ENCODE assay signal across 8 cellular contexts in genomic region chr11:75896843-75897419, GRCh38.
DNase-seq lines count a peak whose midpoint lies in the region; ATAC-seq and TF ChIP-seq lines count a peak whose summit lies in the region.

No MANE protein-coding gene starts in this region.

- H3K4me3 Mint-ChIP-seq in neural progenitor cell, result no peak overlapping the region

- BruUV-seq in IMR-90 (replicated peaks; lab: Mats Ljungman, UMichigan), result no TSS peak
- BruUV-seq in Panc1 (replicated peaks; lab: Mats Ljungman, UMichigan), result no TSS peak

- ATAC-seq in IMR-90 (ENCODE audit: low read depth), result peak; percentile 62
- peak; percentile 60; the same call in 1 of the 2 replicates for ATAC-seq in Panc1
- no peak for ATAC-seq in GM18870 (IDR thresholded peaks at IDR 0.05; ENCODE audit: unreplicated experiment)
- no peak for ATAC-seq in GM18517 (IDR thresholded peaks at IDR 0.05; ENCODE audit: unreplicated experiment)
- no peak for ATAC-seq in GM21515 (IDR thresholded peaks at IDR 0.05; ENCODE audit: unreplicated experiment)

- H2AK9ac ChIP-seq in IMR-90 (replicated peaks; ENCODE audit: low read depth, low read length, poor library complexity), result no peak overlapping the region

- in situ Hi-C loops in IMR-90 (cut with MboI; ENCODE audit: low sequenced_read_pairs), result loop anchor here (10.0 kb wide), 1 partner anchor 418 kb away; no protein-coding TSS in a partner anchor
- in situ Hi-C loops in Panc1 (cut with HindIII; ENCODE audit: low pct_unique_long_range_greater_than_20kb, low sequenced_read_pairs), result no loop called here

- WGBS in IMR-90 (ENCODE audit: extremely low coverage in 2 of 2, insufficient read length in 1 of 2), 2 experiments, result no CpG with 5 or more reads among the region's 4 CpGs

- H4K91ac ChIP-seq in IMR-90 (ENCODE audit: insufficient read depth, low read depth, low read length), result no peak overlapping the region

- H4K20me1 ChIP-seq in IMR-90 (ENCODE audit: insufficient read depth, low read length) (no peaks in the 10 kb centered on the region), neural progenitor cell (ENCODE audit: low read depth) (peaks cover 3% of the 10 kb centered on the region)

- H3K9ac ChIP-seq in IMR-90 (ENCODE audit: low read depth, low read length) (no peak overlapping the region), neural progenitor cell (no peak overlapping the region)

- H3K9me3 ChIP-seq in IMR-90 (ENCODE audit: control insufficient read depth, insufficient read depth, low read length) (no peaks in the 10 kb centered on the region), Panc1 (ENCODE audit: control insufficient read depth, insufficient read depth, low read depth, low read length) (no peaks in the 10 kb centered on the region), neural progenitor cell (ENCODE audit: low read depth) (no peaks in the 10 kb centered on the region)

- no peak overlapping the region for H2AFZ ChIP-seq in IMR-90 (replicated peaks; ENCODE audit: low read length, poor library complexity)
- no peak overlapping the region for H2AFZ ChIP-seq in neural progenitor cell (replicated peaks)

- peaks cover 11% of the 10 kb centered on the region for H3F3A ChIP-seq in neural progenitor cell (ENCODE audit: low read depth)

- H2AK5ac ChIP-seq in IMR-90 (ENCODE audit: low read depth, low read length), result no peak overlapping the region

- peaks cover 15% of the 10 kb centered on the region for H3K4me1 Mint-ChIP-seq in neural progenitor cell

- H3K79me2 ChIP-seq in neural progenitor cell (ENCODE audit: low read depth), result no peaks in the 10 kb centered on the region

- TF ChIP-seq RAD21 in IMR-90 (IDR thresholded peaks at IDR 0.05; ENCODE audit: low read length), result peak; percentile 85

- H2BK20ac ChIP-seq in IMR-90 (ENCODE audit: low read depth, low read length), result no peak overlapping the region

- dilution Hi-C loops in IMR-90 (cut with HindIII; ENCODE audit: low sequenced_read_pairs, unreplicated experiment), result no loop called here

- H4K5ac ChIP-seq in IMR-90 (ENCODE audit: low read depth, low read length), result no peak overlapping the region

- H3K4me2 ChIP-seq in IMR-90 (ENCODE audit: low read depth, low read length), result no peak overlapping the region
- H3K4me2 ChIP-seq in neural progenitor cell, result no peak overlapping the region

- H3K56ac ChIP-seq in IMR-90 (ENCODE audit: extremely low read depth, insufficient read depth, low read length), result no peak overlapping the region

- peaks cover 5% of the 10 kb centered on the region for H3K36me3 Mint-ChIP-seq in neural progenitor cell

- no peak overlapping the region for H2BK120ac ChIP-seq in IMR-90 (ENCODE audit: low read depth, low read length)

- no peak for TF ChIP-seq POLR2A in IMR-90 (IDR thresholded peaks at IDR 0.05; ENCODE audit: low read depth, low read length)

- H2BK5ac ChIP-seq in IMR-90 (ENCODE audit: low read depth, low read length, poor library complexity, severe bottlenecking), result no peak overlapping the region

- no peak overlapping the region for H3K4me3 ChIP-seq in IMR-90 (ENCODE audit: insufficient read depth, low read depth, low read length)
- H3K4me3 ChIP-seq in Panc1 (ENCODE audit: low read depth in 2 of 2, low read length in 2 of 2), result no peak overlapping the region
- H3K4me3 ChIP-seq in epithelial cell of esophagus (ENCODE audit: low read length), result no peak overlapping the region
- no peak overlapping the region for H3K4me3 ChIP-seq in neural progenitor cell

- CTCF ChIA-PET in IMR-90 (lab: Yijun Ruan, JAX) (interaction anchor here (0.9 to 3.8 kb wide), 4 partner anchors 12 to 418 kb away, joined by 3 to 23 read pairs (median 4); no protein-coding TSS in a partner anchor), Panc1 (lab: Charles Lee) (interaction anchor here (0.6 to 3.0 kb wide), 4 partner anchors 249 to 422 kb away, joined by 8 to 20 read pairs (median 12); no protein-coding TSS in a partner anchor)

- H3K9me3 Mint-ChIP-seq in neural progenitor cell, result no peaks in the 10 kb centered on the region

- no peak overlapping the region for H2BK15ac ChIP-seq in IMR-90 (ENCODE audit: low read depth, low read length)

- POLR2A ChIA-PET in IMR-90 (lab: Charles Lee; ENCODE audit: unreplicated experiment) (no interaction called here), Panc1 (lab: Charles Lee) (interaction anchor here (0.6 kb wide), 1 partner anchor 428 kb away, joined by 3 read pairs; no protein-coding TSS in a partner anchor)

- H3K36me3 ChIP-seq in IMR-90 (ENCODE audit: control insufficient read depth, insufficient read depth, low read length), result peaks cover 2% of the 10 kb centered on the region; the same call in 1 of the 2 replicates
- 0 out of 2 replicates have a peak, but pooled peaks cover 3% of the 10 kb centered on the region for H3K36me3 ChIP-seq in Panc1 (ENCODE audit: control insufficient read depth, insufficient read depth, low read length)
- H3K36me3 ChIP-seq in neural progenitor cell, result no peaks in the 10 kb centered on the region

- peaks cover 0 to 4% of the 10 kb centered on the region in 2 experiments; a peak in 1 of 4 replicates for H3K79me1 ChIP-seq in IMR-90 (ENCODE audit: low read depth in 1 of 2, low read length in 2 of 2)

- no peak overlapping the region for H3K27ac Mint-ChIP-seq in neural progenitor cell

- TF ChIP-seq CTCF in IMR-90 (conservative IDR thresholded peaks at IDR 0.05; ENCODE audit: low read depth, low read length) (peak; percentile 76), Panc1 (IDR thresholded peaks at IDR 0.05) (peak; percentile 77; the same call in 1 of the 2 replicates), epithelial cell of esophagus (IDR thresholded peaks at IDR 0.05; ENCODE audit: insufficient read depth, low read depth, low read length, missing control alignments) (peak; percentile 53), neural progenitor cell (IDR thresholded peaks at IDR 0.05) (peak; percentile 82)

- no peaks in the 10 kb centered on the region for H3K4me1 ChIP-seq in IMR-90 (ENCODE audit: control insufficient read depth, insufficient read depth, low read length)
- no peaks in the 10 kb centered on the region for H3K4me1 ChIP-seq in Panc1 (ENCODE audit: control insufficient read depth, insufficient read depth, low read length)
- peaks cover 2% of the 10 kb centered on the region for H3K4me1 ChIP-seq in neural progenitor cell

- no peaks in the 10 kb centered on the region for H3K27me3 ChIP-seq in IMR-90 (ENCODE audit: control insufficient read depth, insufficient read depth, low read length)
- H3K27me3 ChIP-seq in Panc1 (ENCODE audit: control insufficient read depth, insufficient read depth, low read length), result no peaks in the 10 kb centered on the region
- H3K27me3 ChIP-seq in neural progenitor cell, result no peaks in the 10 kb centered on the region

- no peaks in the 10 kb centered on the region; the same call in 1 of the 2 replicates for H3K9me1 ChIP-seq in IMR-90 (ENCODE audit: insufficient read depth, low read length)

- H3K4ac ChIP-seq in IMR-90 (ENCODE audit: low read depth, low read length), result no peak overlapping the region

- no peak overlapping the region for H3K23ac ChIP-seq in IMR-90 (ENCODE audit: low read depth, low read length)

- H3K27ac ChIP-seq in IMR-90 (ENCODE audit: insufficient read depth, low read length), result no peak overlapping the region
- H3K27ac ChIP-seq in Panc1 (ENCODE audit: low read length), result no peak overlapping the region
- no peak overlapping the region for H3K27ac ChIP-seq in neural progenitor cell

- intact Hi-C loops in IMR-90 (cut with micrococcal nuclease), result loop anchor here (1.0 to 2.0 kb wide), 4 partner anchors 255 to 616 kb away; no protein-coding TSS in a partner anchor
- intact Hi-C loops in Panc1 (cut with micrococcal nuclease; ENCODE audit: unreplicated experiment), result loop anchor here (2.0 to 5.0 kb wide), 2 partner anchors 256 to 310 kb away; partner anchors contain the start of gene WNT11

- no peak overlapping the region for H4K8ac ChIP-seq in IMR-90 (ENCODE audit: low read depth in 2 of 2, low read length in 2 of 2)

- H3K18ac ChIP-seq in IMR-90 (ENCODE audit: low read depth, low read length), result no peak overlapping the region

- no peak overlapping the region for H3K14ac ChIP-seq in IMR-90 (replicated peaks; ENCODE audit: low read depth, low read length)

- no peaks in the 10 kb centered on the region for H3K27me3 Mint-ChIP-seq in neural progenitor cell (ENCODE audit: insufficient read depth, low read depth)

- peak; percentile 58 for DNase-seq in DMS153 (lab: John Stamatoyannopoulos, UW)
- DNase-seq in IMR-90, result peak; percentile 55
- peak; percentile 30 for DNase-seq in Panc1 (ENCODE audit: low read depth, low spot score)
- peak; percentile 44 for DNase-seq in epithelial cell of esophagus (ENCODE audit: low read depth)
- DNase-seq in neural progenitor cell (ENCODE audit: low spot score), result peak; percentile 37

TF ChIP-seq in IMR-90, 13 proteins besides CTCF, POLR2A, EP300 and RAD21:
- peak; percentile 84 for TF ChIP-seq SMC3 (IDR thresholded peaks at IDR 0.05; ENCODE audit: low read depth, low read length)
- TF ChIP-seq RFX5 (IDR thresholded peaks at IDR 0.05; ENCODE audit: low read depth, low read length), result no peak
TF ChIP-seq in IMR-90: peak in this region for 1.

Comparison
In these comparisons a context has a peak if more than half of its experiments do, and no peak if none do; other contexts are left out.
1. ATAC-seq: peak in IMR-90 (single experiment) and Panc1 (single experiment); none in GM18870 (single experiment), GM18517 (single experiment) and GM21515 (single experiment).
2. Peak in every context shown above with its lines, with median percentiles within 50 percentile points of each other: DNase-seq and CTCF ChIP-seq.